ENCODE assay signal across 1 cellular context in the genomic region with DNA sequence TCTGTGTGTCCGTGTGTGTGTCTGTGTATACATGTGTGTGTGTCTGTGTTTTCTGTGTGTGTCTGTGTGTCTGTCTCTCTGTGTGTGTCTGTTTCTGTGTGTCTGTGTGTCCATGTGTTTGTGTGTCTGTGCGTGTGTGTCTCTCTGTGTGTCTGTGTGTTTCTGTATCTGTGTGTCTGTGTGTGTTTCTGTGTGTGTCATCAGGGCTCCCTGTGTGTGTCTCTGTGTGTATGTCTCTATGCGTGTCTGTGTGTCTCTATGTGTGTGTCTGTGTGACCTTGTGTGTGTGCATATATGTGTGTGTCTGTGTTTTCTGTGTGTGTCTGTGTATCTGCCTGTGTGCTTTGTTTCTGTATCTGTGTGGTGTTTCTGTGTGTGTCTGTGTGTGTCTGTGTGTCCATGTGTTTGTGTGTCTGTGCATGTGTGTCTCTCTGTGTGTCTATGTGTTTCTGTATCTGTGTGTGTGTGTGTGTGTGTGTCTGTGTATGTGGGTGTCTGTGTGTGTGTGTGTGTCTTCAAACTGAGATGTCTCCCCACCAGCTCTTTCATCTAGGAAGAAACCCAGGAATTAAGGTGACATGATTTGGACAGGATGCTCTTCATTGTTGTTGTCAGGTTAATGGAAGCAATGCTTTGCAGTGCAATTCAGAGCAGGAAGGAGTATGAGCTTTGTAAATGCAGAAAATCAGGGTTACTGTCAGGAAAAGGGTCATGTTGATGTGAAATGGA.
TF ChIP-seq lines count a peak whose summit lies in the region.

No MANE protein-coding gene starts in this region.

TF ChIP-seq in HEK293, 187 proteins besides CTCF, POLR2A, EP300 and RAD21 (continued from another document and continues in another):
- TF ChIP-seq REST (tag by site-specific recombination; IDR thresholded peaks at IDR 0.05) = no peak
- TF ChIP-seq, protein P1, sequence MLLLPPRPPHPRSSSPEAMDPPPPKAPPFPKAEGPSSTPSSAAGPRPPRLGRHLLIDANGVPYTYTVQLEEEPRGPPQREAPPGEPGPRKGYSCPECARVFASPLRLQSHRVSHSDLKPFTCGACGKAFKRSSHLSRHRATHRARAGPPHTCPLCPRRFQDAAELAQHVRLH (tag by site-specific recombination; IDR thresholded peaks at IDR 0.05) = no peak
- no peak; the same call in 1 of the 2 replicates for TF ChIP-seq ZNF146 (tag by site-specific recombination; IDR thresholded peaks at IDR 0.05)
- TF ChIP-seq ZNF274 (IDR thresholded peaks at IDR 0.05; ENCODE audit: low read length) = no peak
- TF ChIP-seq ZNF274 (tag by site-specific recombination; IDR thresholded peaks at IDR 0.05; ENCODE audit: borderline replicate concordance) = no peak
- TF ChIP-seq ZFP41 (tag by site-specific recombination; IDR thresholded peaks at IDR 0.05; ENCODE audit: borderline replicate concordance) = no peak
- TF ChIP-seq REPIN1 (tag by site-specific recombination; IDR thresholded peaks at IDR 0.05; ENCODE audit: low read depth) = no peak
- peak; percentile 50; the same call in 1 of the 2 replicates for TF ChIP-seq ZNF311 (tag by site-specific recombination; IDR thresholded peaks at IDR 0.05; ENCODE audit: borderline replicate concordance)
- TF ChIP-seq ZNF155 (tag by site-specific recombination; IDR thresholded peaks at IDR 0.05) = no peak
- TF ChIP-seq, protein P2, sequence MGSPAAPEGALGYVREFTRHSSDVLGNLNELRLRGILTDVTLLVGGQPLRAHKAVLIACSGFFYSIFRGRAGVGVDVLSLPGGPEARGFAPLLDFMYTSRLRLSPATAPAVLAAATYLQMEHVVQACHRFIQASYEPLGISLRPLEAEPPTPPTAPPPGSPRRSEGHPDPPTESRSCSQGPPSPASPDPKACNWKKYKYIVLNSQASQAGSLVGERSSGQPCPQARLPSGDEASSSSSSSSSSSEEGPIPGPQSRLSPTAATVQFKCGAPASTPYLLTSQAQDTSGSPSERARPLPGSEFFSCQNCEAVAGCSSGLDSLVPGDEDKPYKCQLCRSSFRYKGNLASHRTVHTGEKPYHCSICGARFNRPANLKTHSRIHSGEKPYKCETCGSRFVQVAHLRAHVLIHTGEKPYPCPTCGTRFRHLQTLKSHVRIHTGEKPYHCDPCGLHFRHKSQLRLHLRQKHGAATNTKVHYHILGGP (tag by site-specific recombination; IDR thresholded peaks at IDR 0.05) = peak; percentile 10; the same call in 1 of the 2 replicates
- no peak for TF ChIP-seq ZNF362 (tag by site-specific recombination; IDR thresholded peaks at IDR 0.05)
- TF ChIP-seq ZNF629 (tag by site-specific recombination; IDR thresholded peaks at IDR 0.05) = no peak
- no peak for TF ChIP-seq ZXDB (tag by site-specific recombination; IDR thresholded peaks at IDR 0.05)
- TF ChIP-seq RBAK (tag by site-specific recombination; IDR thresholded peaks at IDR 0.05) = no peak
- no peak for TF ChIP-seq IKZF3 (tag by site-specific recombination; IDR thresholded peaks at IDR 0.05)
- TF ChIP-seq, protein P3, sequence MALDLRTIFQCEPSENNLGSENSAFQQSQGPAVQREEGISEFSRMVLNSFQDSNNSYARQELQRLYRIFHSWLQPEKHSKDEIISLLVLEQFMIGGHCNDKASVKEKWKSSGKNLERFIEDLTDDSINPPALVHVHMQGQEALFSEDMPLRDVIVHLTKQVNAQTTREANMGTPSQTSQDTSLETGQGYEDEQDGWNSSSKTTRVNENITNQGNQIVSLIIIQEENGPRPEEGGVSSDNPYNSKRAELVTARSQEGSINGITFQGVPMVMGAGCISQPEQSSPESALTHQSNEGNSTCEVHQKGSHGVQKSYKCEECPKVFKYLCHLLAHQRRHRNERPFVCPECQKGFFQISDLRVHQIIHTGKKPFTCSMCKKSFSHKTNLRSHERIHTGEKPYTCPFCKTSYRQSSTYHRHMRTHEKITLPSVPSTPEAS (tag by site-specific recombination; IDR thresholded peaks at IDR 0.05) = peak; percentile 36
- TF ChIP-seq ZNF664 (tag by site-specific recombination; IDR thresholded peaks at IDR 0.05) = no peak
- TF ChIP-seq ZNF398 (tag by site-specific recombination; IDR thresholded peaks at IDR 0.05) = peak; percentile 12; the same call in 1 of the 2 replicates
- TF ChIP-seq ZFP3 (tag by site-specific recombination; IDR thresholded peaks at IDR 0.05; ENCODE audit: low read depth) = no peak
- no peak for TF ChIP-seq BCL11A (tag by site-specific recombination; IDR thresholded peaks at IDR 0.05; ENCODE audit: low read depth)
- TF ChIP-seq ZNF530 (tag by site-specific recombination; IDR thresholded peaks at IDR 0.05; ENCODE audit: low read depth) = no peak
- TF ChIP-seq ZNF544 (tag by site-specific recombination; IDR thresholded peaks at IDR 0.05) = no peak
- no peak for TF ChIP-seq ZBTB11 (tag by site-specific recombination; conservative IDR thresholded peaks at IDR 0.05; ENCODE audit: low read depth)
- TF ChIP-seq SP3 (tag by site-specific recombination; IDR thresholded peaks at IDR 0.05) = no peak
- 0 out of 2 replicates have a peak, but pooled peaks have one; percentile 38 for TF ChIP-seq ZNF670 (tag by site-specific recombination; IDR thresholded peaks at IDR 0.05; ENCODE audit: low read depth)
- TF ChIP-seq TSHZ1 (tag by site-specific recombination; IDR thresholded peaks at IDR 0.05; ENCODE audit: borderline replicate concordance) = no peak
- TF ChIP-seq ZNF148 (tag by site-specific recombination; IDR thresholded peaks at IDR 0.05; ENCODE audit: borderline replicate concordance) = no peak
- no peak for TF ChIP-seq ZEB2 (tag by site-specific recombination; IDR thresholded peaks at IDR 0.05)
- TF ChIP-seq ZBTB26 (tag by site-specific recombination; optimal IDR thresholded peaks at IDR 0.05) = no peak
